In the genomic region with DNA sequence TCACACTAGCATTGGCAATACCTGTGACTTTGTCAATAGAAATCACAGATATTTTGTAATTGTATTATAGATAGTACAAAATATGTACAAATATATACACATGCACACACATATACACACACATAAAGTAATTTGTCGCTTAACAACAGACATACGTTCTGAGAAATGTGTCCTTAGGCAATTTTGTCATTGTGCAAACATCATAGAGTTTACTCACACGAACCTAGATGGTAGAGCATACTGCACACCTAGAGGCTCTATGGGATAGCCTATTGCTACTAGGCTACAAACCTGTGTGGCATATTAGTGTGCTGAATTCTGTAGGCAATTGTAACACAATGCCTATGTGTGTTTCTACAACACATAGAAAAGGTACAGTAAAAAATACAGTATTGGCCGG, we compare ENCODE assay signal across 20 cellular contexts. TPM values are rescaled to one million over a fixed set of nuclear protein-coding genes. Genes with fewer than 3 reads are reported as not detected.
"Had no signal": no experiment of that assay in that cellular context is flagged by ENCODE, and none has a peak within 500 bp of the region (broad histone marks: within the 10 kb centered on the region; RNA-seq: fewer than 3 reads in every experiment).

No MANE protein-coding gene starts in this region.

- H3K27me3 ChIP-seq: ascending aorta had no signal

- H3K4me1 Mint-ChIP-seq: activated naive CD4-positive, alpha-beta T cell treated with anti-CD3 and anti-CD28 coated beads, Interleukin-2, amount 10 ng/mL, durations not matched to agents 7 days and 5 days; activated naive CD4-positive, alpha-beta T cell treated with anti-CD3 and anti-CD28 coated beads, Interleukin-2, amount 50 U/mL, for 24 hours; activated naive CD8-positive, alpha-beta T cell treated with anti-CD3 and anti-CD28 coated beads, Interleukin-2, amount 50 U/mL, for 24 hours had no signal

- H3K4me1 ChIP-seq: ascending aorta had no signal

- H3K9me3 ChIP-seq: ascending aorta had no signal

- H3K4me3 Mint-ChIP-seq: activated B cell treated with CpG ODN at 0.5 μM for 24 hours; activated CD4-positive, alpha-beta memory T cell treated with anti-CD3 and anti-CD28 coated beads for 36 hours; activated CD4-positive, alpha-beta T cell treated with anti-CD3 and anti-CD28 coated beads, Interleukin-2, amount 10 ng/mL, durations not matched to agents 24 days and 14 days; activated CD8-positive, alpha-beta T cell treated with anti-CD3 and anti-CD28 coated beads for 36 hours; activated naive CD4-positive, alpha-beta T cell treated with anti-CD3 and anti-CD28 coated beads, Interleukin-2, amount 10 ng/mL, durations not matched to agents 7 days and 5 days; activated naive CD4-positive, alpha-beta T cell treated with anti-CD3 and anti-CD28 coated beads, Interleukin-2, amount 50 U/mL, for 24 hours; activated naive CD8-positive, alpha-beta T cell; activated naive CD8-positive, alpha-beta T cell treated with anti-CD3 and anti-CD28 coated beads, Interleukin-2, amount 10 ng/mL, durations not matched to agents 7 days and 5 days; activated naive CD8-positive, alpha-beta T cell treated with anti-CD3 and anti-CD28 coated beads, Interleukin-2, amount 50 U/mL, for 24 hours; brain; T-helper 1 cell treated with Interleukin-12 subunit alpha and Interleukin-12 subunit beta and Interleukin-4 antibody, amounts not matched to agents 30 μg/mL and 1 μg/mL, for 36 hours; T-helper 2 cell treated with Interferon-gamma antibody and Interleukin-4, amounts not matched to agents 5 μg/mL and 100 μg/mL, for 36 hours had no signal

- H3K36me3 Mint-ChIP-seq: activated CD4-positive, alpha-beta memory T cell treated with anti-CD3 and anti-CD28 coated beads for 36 hours; activated naive CD4-positive, alpha-beta T cell treated with anti-CD3 and anti-CD28 coated beads, Interleukin-2, amount 50 U/mL, for 24 hours; activated naive CD8-positive, alpha-beta T cell; activated naive CD8-positive, alpha-beta T cell treated with anti-CD3 and anti-CD28 coated beads, Interleukin-2, amount 10 ng/mL, durations not matched to agents 7 days and 5 days; brain had no signal

- H3K27ac Mint-ChIP-seq: activated B cell treated with CpG ODN at 0.5 μM for 24 hours; activated CD4-positive, alpha-beta memory T cell treated with anti-CD3 and anti-CD28 coated beads for 36 hours; activated CD4-positive, alpha-beta T cell treated with anti-CD3 and anti-CD28 coated beads, Interleukin-2, amount 10 ng/mL, durations not matched to agents 24 days and 14 days; activated CD8-positive, alpha-beta T cell treated with anti-CD3 and anti-CD28 coated beads for 36 hours; activated naive CD4-positive, alpha-beta T cell treated with anti-CD3 and anti-CD28 coated beads, Interleukin-2, amount 10 ng/mL, durations not matched to agents 7 days and 5 days; activated naive CD4-positive, alpha-beta T cell treated with anti-CD3 and anti-CD28 coated beads, Interleukin-2, amount 50 U/mL, for 24 hours; activated naive CD8-positive, alpha-beta T cell; activated naive CD8-positive, alpha-beta T cell treated with anti-CD3 and anti-CD28 coated beads, Interleukin-2, amount 10 ng/mL, durations not matched to agents 7 days and 5 days; activated naive CD8-positive, alpha-beta T cell treated with anti-CD3 and anti-CD28 coated beads, Interleukin-2, amount 50 U/mL, for 24 hours; activated T-helper 2 cell treated with anti-CD3 and anti-CD28 coated beads, Interferon-gamma antibody, Interleukin-2, Interleukin-4, amounts not matched to agents 10 μg/mL and 5 μg/mL and 100 μg/mL, durations not matched to agents 14 hours and 24 hours and 36 hours; brain; T-helper 1 cell treated with Interleukin-12 subunit alpha and Interleukin-12 subunit beta and Interleukin-4 antibody, amounts not matched to agents 30 μg/mL and 1 μg/mL, for 36 hours; T-helper 2 cell treated with Interferon-gamma antibody and Interleukin-4, amounts not matched to agents 5 μg/mL and 100 μg/mL, for 36 hours had no signal

- H3K36me3 ChIP-seq: ascending aorta had no signal

- H3K27ac ChIP-seq: ascending aorta had no signal

- DNase-seq: activated gamma-delta T cell; activated naive CD4-positive, alpha-beta T cell treated with anti-CD3 and anti-CD28 coated beads, Interleukin-2, amount 10 ng/mL, durations not matched to agents 7 days and 5 days had no signal

- H3K27me3 Mint-ChIP-seq: activated B cell treated with CpG ODN at 0.5 μM for 24 hours; activated CD4-positive, alpha-beta memory T cell treated with anti-CD3 and anti-CD28 coated beads for 36 hours; activated CD4-positive, alpha-beta T cell treated with anti-CD3 and anti-CD28 coated beads, Interleukin-2, amount 10 ng/mL, durations not matched to agents 24 days and 14 days; activated CD8-positive, alpha-beta T cell treated with anti-CD3 and anti-CD28 coated beads for 36 hours; activated naive CD4-positive, alpha-beta T cell treated with anti-CD3 and anti-CD28 coated beads, Interleukin-2, amount 10 ng/mL, durations not matched to agents 7 days and 5 days; activated naive CD4-positive, alpha-beta T cell treated with anti-CD3 and anti-CD28 coated beads, Interleukin-2, amount 50 U/mL, for 24 hours; activated naive CD8-positive, alpha-beta T cell; activated naive CD8-positive, alpha-beta T cell treated with anti-CD3 and anti-CD28 coated beads, Interleukin-2, amount 10 ng/mL, durations not matched to agents 7 days and 5 days; activated naive CD8-positive, alpha-beta T cell treated with anti-CD3 and anti-CD28 coated beads, Interleukin-2, amount 50 U/mL, for 24 hours had no signal

- H3K9me3 Mint-ChIP-seq: activated B cell treated with CpG ODN at 0.5 μM for 24 hours; activated CD4-positive, alpha-beta memory T cell treated with anti-CD3 and anti-CD28 coated beads for 36 hours; activated CD4-positive, alpha-beta T cell treated with anti-CD3 and anti-CD28 coated beads, Interleukin-2, amount 10 ng/mL, durations not matched to agents 24 days and 14 days; activated CD8-positive, alpha-beta T cell treated with anti-CD3 and anti-CD28 coated beads for 36 hours; activated naive CD4-positive, alpha-beta T cell treated with anti-CD3 and anti-CD28 coated beads, Interleukin-2, amount 10 ng/mL, durations not matched to agents 7 days and 5 days; activated naive CD4-positive, alpha-beta T cell treated with anti-CD3 and anti-CD28 coated beads, Interleukin-2, amount 50 U/mL, for 24 hours; activated naive CD8-positive, alpha-beta T cell treated with anti-CD3 and anti-CD28 coated beads, Interleukin-2, amount 10 ng/mL, durations not matched to agents 7 days and 5 days; activated naive CD8-positive, alpha-beta T cell treated with anti-CD3 and anti-CD28 coated beads, Interleukin-2, amount 50 U/mL, for 24 hours; activated T-helper 2 cell treated with anti-CD3 and anti-CD28 coated beads, Interferon-gamma antibody, Interleukin-2, Interleukin-4, amounts not matched to agents 10 μg/mL and 5 μg/mL and 100 μg/mL, durations not matched to agents 14 hours and 24 hours and 36 hours; T-helper 1 cell treated with Interleukin-12 subunit alpha and Interleukin-12 subunit beta and Interleukin-4 antibody, amounts not matched to agents 30 μg/mL and 1 μg/mL, for 36 hours; T-helper 2 cell treated with Interferon-gamma antibody and Interleukin-4, amounts not matched to agents 5 μg/mL and 100 μg/mL, for 36 hours had no signal

- FAIRE-seq: colon, TTC549 had no signal

- H3K4me3 ChIP-seq: ascending aorta had no signal

RNA-seq across cellular contexts. Expression of gene FOXN1, which starts 35.3 kb away (rescaled TPM):
- total RNA-seq: activated B cell treated with CpG ODN at 0.5 μM for 24 hours; activated CD4-positive, alpha-beta memory T cell treated with anti-CD3 and anti-CD28 coated beads for 36 hours; activated CD4-positive, alpha-beta T cell treated with anti-CD3 and anti-CD28 coated beads, Interleukin-2, amount 10 ng/mL, durations not matched to agents 24 days and 14 days; activated CD8-positive, alpha-beta memory T cell treated with anti-CD3 and anti-CD28 coated beads for 36 hours; activated CD8-positive, alpha-beta T cell treated with anti-CD3 and anti-CD28 coated beads for 36 hours; activated naive CD8-positive, alpha-beta T cell treated with anti-CD3 and anti-CD28 coated beads, Interleukin-2, amount 10 ng/mL, durations not matched to agents 7 days and 5 days; activated T-helper 2 cell treated with anti-CD3 and anti-CD28 coated beads, Interferon-gamma antibody, Interleukin-2, Interleukin-4, amounts not matched to agents 10 μg/mL and 5 μg/mL and 100 μg/mL, durations not matched to agents 14 hours and 24 hours and 36 hours; ascending aorta; cardiac septum; cerebellum had no signal
